ENCODE assay signal across 14 cellular contexts in genomic region chrX:15142084-15142715, GRCh38.
DNase-seq lines count a peak whose midpoint lies in the region; ATAC-seq and TF ChIP-seq lines count a peak whose summit lies in the region.
"Had no signal": no experiment of that assay in that cellular context is flagged by ENCODE, and none has a peak within 500 bp of the region (broad histone marks: within the 10 kb centered on the region; RNA-seq: fewer than 3 reads in every experiment).

No MANE protein-coding gene starts in this region.

- no peak overlapping the region for H3K4me3 ChIP-seq in epithelial cell of esophagus (ENCODE audit: low read length)
- H3K4me3 ChIP-seq: breast epithelium had no signal

- TF ChIP-seq CTCF in epithelial cell of esophagus (IDR thresholded peaks at IDR 0.05; ENCODE audit: insufficient read depth, low read depth, low read length, missing control alignments), result no peak

- DNase-seq in activated T-cell treated with anti-CD3 and anti-CD28 coated beads, Interleukin-2, amount 50 U/mL, for 4 hours, result no peak
- no peak for DNase-seq in activated T-cell treated with anti-CD3 and anti-CD28 coated beads, Interleukin-2, amount 50 U/mL, for 48 hours
- DNase-seq in RPMI7951 (ENCODE audit: low read depth) (peak; percentile 36), epithelial cell of esophagus (ENCODE audit: low read depth) (peak; percentile 1), foreskin melanocyte (no peak), Ammon's horn (ENCODE audit: low spot score) (no peak), COLO668 (lab: John Stamatoyannopoulos, UW; ENCODE audit: unreplicated experiment) (no peak)
- peak; percentile 6 for DNase-seq in stimulated activated naive CD8-positive, alpha-beta T cell treated with anti-CD3 and anti-CD28 coated beads, Interleukin-15, Interleukin-2, amounts not matched to agents 100 U/mL and 50 U/mL, for 24 hours
- DNase-seq: DMS79 treated with DMSO at 0.1 percent for 48 hours, NCI-H1694, NCI-H69, trophoblast cell had no signal

- peak overlapping the region; percentile 21 for H3K4me3 Mint-ChIP-seq in activated T-cell treated with anti-CD3 and anti-CD28 coated beads, Interleukin-2, amount 50 U/mL, for 4 hours

- no peaks in the 10 kb centered on the region for H3K9me3 Mint-ChIP-seq in activated T-cell treated with anti-CD3 and anti-CD28 coated beads, Interleukin-2, amount 50 U/mL, for 4 hours

- peak; percentile 67 to 76 for ATAC-seq in activated T-cell treated with anti-CD3 and anti-CD28 coated beads, Interleukin-2, amount 50 U/mL, for 4 hours
- ATAC-seq in stimulated activated naive CD8-positive, alpha-beta T cell treated with anti-CD3 and anti-CD28 coated beads, Interleukin-15, Interleukin-2, amounts not matched to agents 100 U/mL and 50 U/mL, for 24 hours, result peak; percentile 82

- peaks cover 16% of the 10 kb centered on the region for H3K4me1 Mint-ChIP-seq in activated T-cell treated with anti-CD3 and anti-CD28 coated beads, Interleukin-2, amount 50 U/mL, for 4 hours (ENCODE audit: low read depth)

- no peaks in the 10 kb centered on the region for H3K27me3 Mint-ChIP-seq in activated T-cell treated with anti-CD3 and anti-CD28 coated beads, Interleukin-2, amount 50 U/mL, for 4 hours (ENCODE audit: low read depth)
- H3K27me3 Mint-ChIP-seq: progenitor cell of endocrine pancreas had no signal

- H3K36me3 Mint-ChIP-seq in activated T-cell treated with anti-CD3 and anti-CD28 coated beads, Interleukin-2, amount 50 U/mL, for 4 hours (ENCODE audit: insufficient read depth), result no peaks in the 10 kb centered on the region

Comparison
In these comparisons a context has a peak if more than half of its experiments do, and no peak if none do; other contexts are left out.
1. DNase-seq: peak in RPMI7951 (single experiment), epithelial cell of esophagus (single experiment) and stimulated activated naive CD8-positive, alpha-beta T cell treated with anti-CD3 and anti-CD28 coated beads, Interleukin-15, Interleukin-2, amounts not matched to agents 100 U/mL and 50 U/mL, for 24 hours (single experiment); none in activated T-cell treated with anti-CD3 and anti-CD28 coated beads, Interleukin-2, amount 50 U/mL, for 4 hours (single experiment), activated T-cell treated with anti-CD3 and anti-CD28 coated beads, Interleukin-2, amount 50 U/mL, for 48 hours (0 of 2), foreskin melanocyte (single experiment), Ammon's horn (single experiment) and COLO668 (single experiment).